In the genomic region with DNA sequence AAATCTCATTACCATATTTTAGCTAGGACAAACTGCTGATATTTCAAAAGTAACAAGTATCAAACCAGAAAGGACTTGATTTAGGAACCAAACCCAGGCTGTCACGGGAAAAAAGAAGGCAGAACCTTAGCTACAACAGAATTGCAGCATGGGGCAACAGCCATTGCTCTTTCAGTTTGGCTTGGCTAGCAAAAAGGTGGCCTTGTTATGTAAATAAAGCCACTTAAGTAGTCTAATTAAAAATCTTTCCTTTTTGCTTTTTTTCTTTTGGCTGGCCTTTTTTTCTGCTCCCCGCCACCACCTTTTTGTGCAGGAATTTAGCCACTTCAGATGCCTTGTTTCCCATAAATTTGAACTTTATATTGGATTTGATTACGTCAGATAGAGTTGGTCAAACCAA, we compare ENCODE assay signal across 15 cellular contexts.
A peak's percentile ranks its signal among the peaks of the same experiment; 100 is the strongest.
DNase-seq lines count a peak whose midpoint lies in the region; ATAC-seq and TF ChIP-seq lines count a peak whose summit lies in the region.
"Had no signal": no experiment of that assay in that cellular context is flagged by ENCODE, and none has a peak within 500 bp of the region (broad histone marks: within the 10 kb centered on the region; RNA-seq: fewer than 3 reads in every experiment).

No MANE protein-coding gene starts in this region.

- H3K4me2 ChIP-seq in GM23338 = peak overlapping the region; percentile 53; the same call in 1 of the 2 replicates
- H3K4me2 ChIP-seq: BLaER1 treated with 17β-estradiol and CSF1 and Interleukin-3, amounts not matched to agents 10 nM and 100 nM had no signal

- H3K27ac ChIP-seq in GM23338 (ENCODE audit: low read depth) = peak overlapping the region; percentile 89
- H3K27ac ChIP-seq in HUES64 (ENCODE audit: low read depth, low read length) = peak overlapping the region; percentile 90
- H3K27ac ChIP-seq in endodermal cell (ENCODE audit: low read depth, low read length) = no peak overlapping the region
- H3K27ac ChIP-seq in aorta (ENCODE audit: low read depth in 1 of 2, low read length in 2 of 2) = no peak overlapping the region
- H3K27ac ChIP-seq: BLaER1 treated with 17β-estradiol and CSF1 and Interleukin-3, amounts not matched to agents 10 nM and 100 nM had no signal

- H3K9me3 Mint-ChIP-seq in GM23338 (no peaks in the 10 kb centered on the region), endodermal cell (peaks cover 1% of the 10 kb centered on the region)

- H3K27me3 Mint-ChIP-seq in GM23338 (ENCODE audit: insufficient read depth, low read depth, poor library complexity) (peaks cover 2% of the 10 kb centered on the region), endodermal cell (ENCODE audit: insufficient read depth) (no peaks in the 10 kb centered on the region)
- H3K27me3 Mint-ChIP-seq: CD4-positive, CD25-positive, alpha-beta regulatory T cell had no signal

- H3K27ac Mint-ChIP-seq in GM23338 (peak overlapping the region; percentile 96), endodermal cell (peak overlapping the region; percentile 95)
- H3K27ac Mint-ChIP-seq: CD4-positive, CD25-positive, alpha-beta regulatory T cell had no signal

- H3K4me3 ChIP-seq in GM23338 (no peak overlapping the region), HUES64 (ENCODE audit: low read length) (0 out of 2 replicates have a peak overlapping the region, but pooled peaks have one; percentile 2), endodermal cell (ENCODE audit: low read length) (no peak overlapping the region), aorta (ENCODE audit: low read length in 2 of 2) (no peak overlapping the region)
- H3K4me3 ChIP-seq: BLaER1 treated with 17β-estradiol and CSF1 and Interleukin-3, amounts not matched to agents 10 nM and 100 nM; GM12878 had no signal

- H3K4me3 Mint-ChIP-seq in GM23338 = no peak overlapping the region
- H3K4me3 Mint-ChIP-seq in endodermal cell = no peak overlapping the region
- H3K4me3 Mint-ChIP-seq: CD4-positive, CD25-positive, alpha-beta regulatory T cell had no signal

- no peaks in the 10 kb centered on the region for H3K36me3 ChIP-seq in GM23338 (ENCODE audit: insufficient read depth)
- H3K36me3 ChIP-seq in HUES64 (ENCODE audit: insufficient read depth, low read length) = no peaks in the 10 kb centered on the region
- H3K36me3 ChIP-seq in endodermal cell (ENCODE audit: control insufficient read depth, insufficient read depth, low read length) = no peaks in the 10 kb centered on the region
- no peaks in the 10 kb centered on the region for H3K36me3 ChIP-seq in aorta (ENCODE audit: control insufficient read depth in 1 of 2, insufficient read depth in 2 of 2, low read length in 1 of 2)
- H3K36me3 ChIP-seq: BLaER1 treated with 17β-estradiol and CSF1 and Interleukin-3, amounts not matched to agents 10 nM and 100 nM had no signal

- WGBS in HUES64 = 0% methylated on average over 1 of the region's 3 CpGs
- 47 to 60% methylated on average over 1 of the region's 3 CpGs for WGBS in endodermal cell (ENCODE audit: insufficient coverage in 1 of 2, insufficient read length in 1 of 2), 2 experiments
- WGBS in aorta, 2 donors = 58 to 68% methylated on average over 3 of the region's 3 CpGs

- H3K9me3 ChIP-seq in HUES64 (ENCODE audit: insufficient read depth, low read depth, low read length) = no peaks in the 10 kb centered on the region
- no peaks in the 10 kb centered on the region for H3K9me3 ChIP-seq in endodermal cell (ENCODE audit: control insufficient read depth, low read length)
- no peaks in the 10 kb centered on the region for H3K9me3 ChIP-seq in aorta (ENCODE audit: control insufficient read depth, low read length)

- ATAC-seq in GM23338 = peak; percentile 63
- ATAC-seq in aorta (ENCODE audit: low FRiP score) = no peak
- ATAC-seq in HG03378 (IDR thresholded peaks at IDR 0.05; ENCODE audit: unreplicated experiment) = no peak
- no peak for ATAC-seq in left lobe of liver
- ATAC-seq: GM12878 had no signal

- peak; percentile 37 for DNase-seq in GM23338 (ENCODE audit: low spot score)
- peak; percentile 51 for DNase-seq in endodermal cell
- DNase-seq in iPS-NIHi7 (ENCODE audit: extremely low spot score) = peak; percentile 9
- no peak for DNase-seq in NCI-H345 (lab: John Stamatoyannopoulos, UW)
- no peak for DNase-seq in aorta
- DNase-seq in left lobe of liver (ENCODE audit: low spot score) = no peak
- DNase-seq: ACHN; CD4-positive, CD25-positive, alpha-beta regulatory T cell; DMS53; IMR-90; KBM-7 had no signal

- H3K36me3 Mint-ChIP-seq in GM23338 (ENCODE audit: low read depth) (no peaks in the 10 kb centered on the region), endodermal cell (ENCODE audit: low read depth) (no peaks in the 10 kb centered on the region)
- H3K36me3 Mint-ChIP-seq: CD4-positive, CD25-positive, alpha-beta regulatory T cell had no signal

- no peaks in the 10 kb centered on the region for H3F3A ChIP-seq in GM23338 (replicated peaks; ENCODE audit: low read depth)

- H4K20me1 ChIP-seq in GM23338 (replicated peaks; ENCODE audit: insufficient read depth) = no peaks in the 10 kb centered on the region

- intact Hi-C loops in aorta (cut with DNase I) = no loop called here

- H3K27me3 ChIP-seq in GM23338 (ENCODE audit: insufficient read depth) (no peaks in the 10 kb centered on the region), HUES64 (ENCODE audit: insufficient read depth, low read length) (no peaks in the 10 kb centered on the region), endodermal cell (ENCODE audit: control insufficient read depth, insufficient read depth, low read length, poor library complexity, severe bottlenecking) (no peaks in the 10 kb centered on the region), aorta (ENCODE audit: control insufficient read depth in 1 of 2, insufficient read depth in 2 of 2, low read length in 1 of 2) (no peaks in the 10 kb centered on the region)

- H3K79me2 ChIP-seq in GM23338 (replicated peaks; ENCODE audit: insufficient read depth) = no peaks in the 10 kb centered on the region

- H3K9ac ChIP-seq in HUES64 (ENCODE audit: low read depth, low read length) = peak overlapping the region; percentile 47; the same call in 1 of the 2 replicates
- H3K9ac ChIP-seq in endodermal cell (ENCODE audit: extremely low read depth, low read length, poor library complexity, severe bottlenecking) = no peak overlapping the region
- H3K9ac ChIP-seq: BLaER1 treated with 17β-estradiol and CSF1 and Interleukin-3, amounts not matched to agents 10 nM and 100 nM had no signal

- H3K4me1 Mint-ChIP-seq in GM23338 (peaks cover 25% of the 10 kb centered on the region), endodermal cell (peaks cover 18% of the 10 kb centered on the region)
- H3K4me1 Mint-ChIP-seq: CD4-positive, CD25-positive, alpha-beta regulatory T cell had no signal

- H3K9me2 ChIP-seq in GM23338 (ENCODE audit: insufficient read depth) = no peaks in the 10 kb centered on the region

- H3K4me1 ChIP-seq in GM23338 (ENCODE audit: insufficient read depth) (peaks cover 43% of the 10 kb centered on the region), HUES64 (ENCODE audit: insufficient read depth, low read length) (peaks cover 28% of the 10 kb centered on the region), endodermal cell (ENCODE audit: control insufficient read depth, insufficient read depth, low read length) (no peaks in the 10 kb centered on the region), aorta (ENCODE audit: control insufficient read depth in 1 of 2, insufficient read depth in 2 of 2, low read length in 2 of 2) (no peaks in the 10 kb centered on the region)
- H3K4me1 ChIP-seq: BLaER1 treated with 17β-estradiol and CSF1 and Interleukin-3, amounts not matched to agents 10 nM and 100 nM had no signal

- TF ChIP-seq CTCF in GM23338 (conservative IDR thresholded peaks at IDR 0.05; ENCODE audit: low read depth in 2 of 2) (no peak), endodermal cell (conservative IDR thresholded peaks at IDR 0.05) (no peak)

- H2AFZ ChIP-seq in GM23338 = no peak overlapping the region

TF ChIP-seq in GM23338, 12 proteins besides CTCF, POLR2A, EP300 and RAD21 (continues in another document):
- TF ChIP-seq STAT1 (IDR thresholded peaks at IDR 0.05; ENCODE audit: unreplicated experiment) (no peak), ZNF331 (CRISPR knock-in tag; IDR thresholded peaks at IDR 0.05; ENCODE audit: low read depth) (no peak), JUNB (IDR thresholded peaks at IDR 0.05; ENCODE audit: unreplicated experiment) (no peak), NANOG (IDR thresholded peaks at IDR 0.05; ENCODE audit: borderline replicate concordance) (no peak)

Comparison
In these comparisons a context has a peak if more than half of its experiments do, and no peak if none do; other contexts are left out.
1. DNase-seq: peak in GM23338 (single experiment), endodermal cell (single experiment) and iPS-NIHi7 (single experiment); none in NCI-H345 (single experiment), aorta (0 of 2) and left lobe of liver (single experiment).
2. H3K27ac ChIP-seq: peak in GM23338 (single experiment) and HUES64 (single experiment); none in endodermal cell (single experiment) and aorta (0 of 2).